In genomic region chr20:31837896-31838397, GRCh38 we compare ENCODE assay signal across 15 cellular contexts. TPM values are rescaled to one million over a fixed set of nuclear protein-coding genes. Genes with fewer than 3 reads are reported as not detected.
A peak's percentile ranks its signal among the peaks of the same experiment; 100 is the strongest.
DNase-seq lines count a peak whose midpoint lies in the region; ATAC-seq, FAIRE-seq and TF ChIP-seq lines count a peak whose summit lies in the region.
"Had no signal": no experiment of that assay in that cellular context is flagged by ENCODE, and none has a peak within 500 bp of the region (broad histone marks: within the 10 kb centered on the region; RNA-seq: fewer than 3 reads in every experiment).

No MANE protein-coding gene starts in this region.

- H2AFZ ChIP-seq in HepG2 (ENCODE audit: low read length) = no peak overlapping the region

- peaks cover 11 to 28% of the 10 kb centered on the region in 2 experiments; a peak in 4 of 5 replicates for H3K27me3 ChIP-seq in HepG2 (ENCODE audit: control insufficient read depth in 1 of 2, insufficient read depth in 2 of 2, low read length in 2 of 2)
- no peaks in the 10 kb centered on the region for H3K27me3 ChIP-seq in right lobe of liver
- no peaks in the 10 kb centered on the region for H3K27me3 ChIP-seq in tibial artery
- H3K27me3 ChIP-seq: uterus had no signal

- H3K36me3 ChIP-seq in HepG2 (replicated peaks in 1 of 2; ENCODE audit: control insufficient read depth in 1 of 2, insufficient read depth in 2 of 2, low read length in 2 of 2) (no peaks in the 10 kb centered on the region), right lobe of liver (no peaks in the 10 kb centered on the region), tibial artery (no peaks in the 10 kb centered on the region)
- H3K36me3 ChIP-seq: uterus had no signal

- H4K20me1 ChIP-seq in HepG2 (ENCODE audit: insufficient read depth, low read length) = no peaks in the 10 kb centered on the region

- TF ChIP-seq POLR2A in HepG2 (IDR thresholded peaks at IDR 0.05; ENCODE audit: insufficient read depth in 1 of 2, low read depth in 2 of 2, low read length in 2 of 2) (no peak), right lobe of liver (IDR thresholded peaks at IDR 0.05) (no peak)

- H3K79me2 ChIP-seq in HepG2 (ENCODE audit: insufficient read depth, low read length) = no peaks in the 10 kb centered on the region

- 24% methylated on average over 3 of the region's 3 CpGs for WGBS in HepG2 (ENCODE audit: low lambda C conversion rate)
- 37% methylated on average over 2 of the region's 3 CpGs for WGBS in right lobe of liver (ENCODE audit: insufficient coverage, low coverage, low lambda C conversion rate, missing lambda C conversion rate)

- CTCF ChIA-PET in HepG2 (lab: Yijun Ruan, JAX; ENCODE audit: low intra/inter-chr PET ratio, low total read pairs) = no interaction called here

- POLR2A ChIA-PET in HepG2 (lab: Yijun Ruan, JAX) = no interaction called here

- BruUV-seq in HepG2 (replicated peaks; lab: Mats Ljungman, UMichigan) = no TSS peak

- DNase-seq in HepG2 (ENCODE audit: low spot score) = no peak
- no peak for DNase-seq in right lobe of liver
- DNase-seq in T1000 (lab: John Stamatoyannopoulos, UW) = peak; percentile 11
- peak; percentile 46 for DNase-seq in fibroblast of the aortic adventitia (ENCODE audit: low read depth)
- DNase-seq in tibial artery = no peak
- no peak for DNase-seq in GM20000 (ENCODE audit: low spot score)
- no peak for DNase-seq in nucleus accumbens (lab: John Stamatoyannopoulos, UW)
- DNase-seq: activated CD4-positive, alpha-beta T cell treated with anti-CD3 and anti-CD28 coated beads for 36 hours; activated gamma-delta T cell; central memory CD4-positive, alpha-beta T cell; NCI-H1436 treated with DMSO at 0.1 percent for 48 hours; NCI-H774; uterus had no signal

- H3K27ac ChIP-seq in HepG2 (ENCODE audit: extremely low read length, insufficient read depth, low read length) (no peak overlapping the region), right lobe of liver (no peak overlapping the region), tibial artery (peak overlapping the region; percentile 17 to 92)

- TF ChIP-seq CTCF in HepG2 (CRISPR knock-in tag; IDR thresholded peaks at IDR 0.05) (no peak), right lobe of liver (IDR thresholded peaks at IDR 0.05) (no peak), fibroblast of the aortic adventitia (IDR thresholded peaks at IDR 0.05; ENCODE audit: insufficient read depth, low read length) (no peak), tibial artery (IDR thresholded peaks at IDR 0.05) (no peak), GM20000 (IDR thresholded peaks at IDR 0.05; ENCODE audit: extremely low read depth, missing control alignments) (no peak)

- H3K4me1 ChIP-seq in HepG2 (ENCODE audit: insufficient read depth, low read length) (peaks cover 39% of the 10 kb centered on the region), right lobe of liver (no peaks in the 10 kb centered on the region), tibial artery (peaks cover 8 to 87% (median 70%) of the 10 kb centered on the region in 4 donors)

- no peak overlapping the region for H3K4me3 ChIP-seq in HepG2 (replicated peaks in 1 of 3; ENCODE audit: insufficient read depth in 1 of 3, low read depth in 2 of 3, low read length in 3 of 3)
- H3K4me3 ChIP-seq in right lobe of liver = no peak overlapping the region
- H3K4me3 ChIP-seq in fibroblast of the aortic adventitia (ENCODE audit: low read depth, low read length) = no peak overlapping the region
- no peak overlapping the region for H3K4me3 ChIP-seq in tibial artery
- H3K4me3 ChIP-seq: uterus had no signal

- no peak overlapping the region for H3K9ac ChIP-seq in HepG2 (ENCODE audit: insufficient read depth, low read depth, low read length)

- TF ChIP-seq EP300 in HepG2 (IDR thresholded peaks at IDR 0.05; ENCODE audit: low read depth in 2 of 2, low read length in 2 of 2) (no peak), HepG2 (CRISPR knock-in tag; IDR thresholded peaks at IDR 0.05; ENCODE audit: borderline replicate concordance) (no peak)

- intact Hi-C loops in HepG2 (cut with micrococcal nuclease; ENCODE audit: unreplicated experiment) (no loop called here), right lobe of liver (cut with DNase I) (no loop called here), tibial artery (cut with DNase I; ENCODE audit: low total_unique reads) (no loop called here)

- no peak for FAIRE-seq in HepG2 (lab: Jason Lieb, UNC)

- no peak for ATAC-seq in HepG2
- no peak for ATAC-seq in right lobe of liver
- no peak for ATAC-seq in HG02678 (IDR thresholded peaks at IDR 0.05; ENCODE audit: unreplicated experiment)
- ATAC-seq: activated CD4-positive, alpha-beta T cell treated with anti-CD3 and anti-CD28 coated beads for 36 hours had no signal

- TF ChIP-seq RAD21 in HepG2 (CRISPR knock-in tag; IDR thresholded peaks at IDR 0.05) = no peak

- no peaks in the 10 kb centered on the region for H3K9me3 ChIP-seq in HepG2 (ENCODE audit: low read length)
- H3K9me3 ChIP-seq in right lobe of liver = no peaks in the 10 kb centered on the region
- H3K9me3 ChIP-seq in tibial artery = no peaks in the 10 kb centered on the region
- H3K9me3 ChIP-seq: uterus had no signal

- no peak overlapping the region for H3K4me2 ChIP-seq in HepG2 (ENCODE audit: low read depth, low read length)

- in situ Hi-C loops in HepG2 (cut with HindIII; ENCODE audit: extremely low pct_ligation_motif_present, low pct_unique_long_range_greater_than_20kb) = no loop called here

RNA-seq across cellular contexts. Expression of gene FOXS1, which starts 7.5 kb away (rescaled TPM):
- total RNA-seq in HepG2 (2016; rRNA removed; fragmentation: Illumina TruSeq; extraction: Trizol) (not detected in 2 replicates), right lobe of liver (under 1 TPM in 2 of 6 experiments, not detected in 4; 0.15 to 0.31 TPM), fibroblast of the aortic adventitia (ENCODE audit: low replicate concordance) (2.3 TPM in 1 of 2 replicates, not detected in the other)
- not detected in 2 replicates for total RNA-seq in HepG2 (2016; cell fraction: cytosol; rRNA removed; fragmentation: Illumina TruSeq; extraction: Trizol; ENCODE audit: low read depth)
- total RNA-seq in HepG2 (2016; cell fraction: insoluble cytoplasmic fraction; rRNA removed; fragmentation: Illumina TruSeq; extraction: Trizol) = not detected in 2 replicates
- total RNA-seq in HepG2 (2016; cell fraction: membrane; rRNA removed; fragmentation: Illumina TruSeq; extraction: Trizol) = not detected in 2 replicates
- total RNA-seq in HepG2 (2016; cell fraction: nucleus; rRNA removed; fragmentation: Illumina TruSeq; extraction: Trizol) = not detected in 2 replicates
- not detected in 2 replicates for polyA plus RNA-seq in HepG2 (2011; rRNA removed)
- not detected in 2 replicates for polyA plus RNA-seq in HepG2 (2011; cell fraction: cytosol; rRNA removed)
- not detected in 2 replicates for polyA plus RNA-seq in HepG2 (2011; cell fraction: nucleus; rRNA removed)
- polyA plus RNA-seq in HepG2 (2012) = not detected in 2 replicates
- polyA plus RNA-seq in HepG2 (2016; cell fraction: cytosol; fragmentation: Illumina TruSeq; extraction: Trizol; ENCODE audit: low read depth) = not detected in 2 replicates
- polyA plus RNA-seq in HepG2 (2016; cell fraction: insoluble cytoplasmic fraction; fragmentation: Illumina TruSeq; extraction: Trizol; ENCODE audit: low read depth) = not detected in 2 replicates
- not detected in 2 replicates for polyA plus RNA-seq in HepG2 (2016; cell fraction: membrane; fragmentation: Illumina TruSeq; extraction: Trizol; ENCODE audit: low read depth)
- polyA plus RNA-seq in HepG2 (2016; cell fraction: nucleus; fragmentation: Illumina TruSeq; extraction: Trizol; ENCODE audit: insufficient read depth, low read depth) = not detected in 2 replicates
- not detected in 2 replicates for polyA minus RNA-seq in HepG2 (2011; rRNA and poly(A)+ RNA removed; ENCODE audit: low replicate concordance)
- not detected in 2 replicates for polyA minus RNA-seq in HepG2 (2011; cell fraction: cytosol; rRNA and poly(A)+ RNA removed)
- not detected in 2 replicates for polyA minus RNA-seq in HepG2 (2011; cell fraction: nucleus; rRNA and poly(A)+ RNA removed)
- total RNA-seq: activated CD4-positive, alpha-beta T cell treated with anti-CD3 and anti-CD28 coated beads for 36 hours had no signal

RNA-seq across cellular contexts. Expression of gene MYLK2, which starts 18.8 kb away (rescaled TPM):
- total RNA-seq in HepG2 (2016; rRNA removed; fragmentation: Illumina TruSeq; extraction: Trizol) = 0.27 TPM in 1 of 2 replicates, not detected in the other
- 0.09 and 0.10 TPM in 2 replicates for total RNA-seq in HepG2 (2016; cell fraction: cytosol; rRNA removed; fragmentation: Illumina TruSeq; extraction: Trizol; ENCODE audit: low read depth)
- 0.17 TPM in 1 of 2 replicates, not detected in the other for total RNA-seq in HepG2 (2016; cell fraction: insoluble cytoplasmic fraction; rRNA removed; fragmentation: Illumina TruSeq; extraction: Trizol)
- 0.06 and 0.10 TPM in 2 replicates for total RNA-seq in HepG2 (2016; cell fraction: membrane; rRNA removed; fragmentation: Illumina TruSeq; extraction: Trizol)
- 0.50 TPM in 1 of 2 replicates, not detected in the other for total RNA-seq in HepG2 (2016; cell fraction: nucleus; rRNA removed; fragmentation: Illumina TruSeq; extraction: Trizol)
- polyA plus RNA-seq in HepG2 (2011; rRNA removed) = 0.04 TPM in 1 of 2 replicates, not detected in the other
- 0.03 TPM in 1 of 2 replicates, not detected in the other for polyA plus RNA-seq in HepG2 (2011; cell fraction: cytosol; rRNA removed)
- polyA plus RNA-seq in HepG2 (2011; cell fraction: nucleus; rRNA removed) = 0.05 and 0.32 TPM in 2 replicates
- polyA plus RNA-seq in HepG2 (2012) = not detected in 2 replicates
- 0.10 TPM in 1 of 2 replicates, not detected in the other for polyA plus RNA-seq in HepG2 (2016; cell fraction: cytosol; fragmentation: Illumina TruSeq; extraction: Trizol; ENCODE audit: low read depth)
- polyA plus RNA-seq in HepG2 (2016; cell fraction: insoluble cytoplasmic fraction; fragmentation: Illumina TruSeq; extraction: Trizol; ENCODE audit: low read depth) = 0.21 TPM in 1 of 2 replicates, not detected in the other
- 0.22 TPM in 1 of 2 replicates, not detected in the other for polyA plus RNA-seq in HepG2 (2016; cell fraction: membrane; fragmentation: Illumina TruSeq; extraction: Trizol; ENCODE audit: low read depth)
- 0.52 and 0.59 TPM in 2 replicates for polyA plus RNA-seq in HepG2 (2016; cell fraction: nucleus; fragmentation: Illumina TruSeq; extraction: Trizol; ENCODE audit: insufficient read depth, low read depth)
- polyA minus RNA-seq in HepG2 (2011; rRNA and poly(A)+ RNA removed; ENCODE audit: low replicate concordance) = 0.18 and 0.28 TPM in 2 replicates
- polyA minus RNA-seq in HepG2 (2011; cell fraction: cytosol; rRNA and poly(A)+ RNA removed) = not detected in 2 replicates
- 0.25 and 0.39 TPM in 2 replicates for polyA minus RNA-seq in HepG2 (2011; cell fraction: nucleus; rRNA and poly(A)+ RNA removed)
- not detected for total RNA-seq in right lobe of liver
- total RNA-seq in fibroblast of the aortic adventitia (ENCODE audit: low replicate concordance) = 0.18 TPM in 1 of 2 replicates, not detected in the other

RNA-seq across cellular contexts. Expression of gene DUSP15, which starts 32.4 kb away (rescaled TPM):
- 0.18 and 0.93 TPM in 2 replicates for total RNA-seq in HepG2 (2016; rRNA removed; fragmentation: Illumina TruSeq; extraction: Trizol)
- total RNA-seq in HepG2 (2016; cell fraction: cytosol; rRNA removed; fragmentation: Illumina TruSeq; extraction: Trizol; ENCODE audit: low read depth) = 1.1 TPM in 2 replicates
- total RNA-seq in HepG2 (2016; cell fraction: insoluble cytoplasmic fraction; rRNA removed; fragmentation: Illumina TruSeq; extraction: Trizol) = 0.37 and 0.69 TPM in 2 replicates
- 0.93 and 1.2 TPM in 2 replicates for total RNA-seq in HepG2 (2016; cell fraction: membrane; rRNA removed; fragmentation: Illumina TruSeq; extraction: Trizol)
- total RNA-seq in HepG2 (2016; cell fraction: nucleus; rRNA removed; fragmentation: Illumina TruSeq; extraction: Trizol) = 0.43 and 1.6 TPM in 2 replicates
- 0.17 and 0.46 TPM in 2 replicates for polyA plus RNA-seq in HepG2 (2011; rRNA removed)
- 0.60 and 0.79 TPM in 2 replicates for polyA plus RNA-seq in HepG2 (2011; cell fraction: cytosol; rRNA removed)
- 0.95 and 1.2 TPM in 2 replicates for polyA plus RNA-seq in HepG2 (2011; cell fraction: nucleus; rRNA removed)
- 0.50 and 0.83 TPM in 2 replicates for polyA plus RNA-seq in HepG2 (2012)
- polyA plus RNA-seq in HepG2 (2016; cell fraction: cytosol; fragmentation: Illumina TruSeq; extraction: Trizol; ENCODE audit: low read depth) = 0.60 and 1.1 TPM in 2 replicates
- polyA plus RNA-seq in HepG2 (2016; cell fraction: insoluble cytoplasmic fraction; fragmentation: Illumina TruSeq; extraction: Trizol; ENCODE audit: low read depth) = 0.47 and 1.2 TPM in 2 replicates
- polyA plus RNA-seq in HepG2 (2016; cell fraction: membrane; fragmentation: Illumina TruSeq; extraction: Trizol; ENCODE audit: low read depth) = 0.72 and 1.1 TPM in 2 replicates
- 0.88 and 1.7 TPM in 2 replicates for polyA plus RNA-seq in HepG2 (2016; cell fraction: nucleus; fragmentation: Illumina TruSeq; extraction: Trizol; ENCODE audit: insufficient read depth, low read depth)
- polyA minus RNA-seq in HepG2 (2011; rRNA and poly(A)+ RNA removed; ENCODE audit: low replicate concordance) = 0.56 TPM in 1 of 2 replicates, not detected in the other
- polyA minus RNA-seq in HepG2 (2011; cell fraction: cytosol; rRNA and poly(A)+ RNA removed) = not detected in 2 replicates
- 0.87 TPM in 1 of 2 replicates, not detected in the other for polyA minus RNA-seq in HepG2 (2011; cell fraction: nucleus; rRNA and poly(A)+ RNA removed)
- 1 to 10 TPM in 1 of 6 experiments, under 1 TPM in 2, not detected in 3; 0.22 to 1.1 (median 0.42) TPM for total RNA-seq in right lobe of liver
- total RNA-seq in fibroblast of the aortic adventitia (ENCODE audit: low replicate concordance) = 9.9 TPM in 1 of 2 replicates, not detected in the other
- total RNA-seq: activated CD4-positive, alpha-beta T cell treated with anti-CD3 and anti-CD28 coated beads for 36 hours had no signal

RNA-seq across cellular contexts. Expression of gene TTLL9, which starts 32.5 kb away (rescaled TPM):
- total RNA-seq in HepG2 (2016; rRNA removed; fragmentation: Illumina TruSeq; extraction: Trizol) (not detected in 2 replicates), right lobe of liver (not detected), fibroblast of the aortic adventitia (ENCODE audit: low replicate concordance) (0.09 and 0.41 TPM in 2 replicates)
- total RNA-seq in HepG2 (2016; cell fraction: cytosol; rRNA removed; fragmentation: Illumina TruSeq; extraction: Trizol; ENCODE audit: low read depth) = not detected in 2 replicates
- total RNA-seq in HepG2 (2016; cell fraction: insoluble cytoplasmic fraction; rRNA removed; fragmentation: Illumina TruSeq; extraction: Trizol) = not detected in 2 replicates
- not detected in 2 replicates for total RNA-seq in HepG2 (2016; cell fraction: membrane; rRNA removed; fragmentation: Illumina TruSeq; extraction: Trizol)
- total RNA-seq in HepG2 (2016; cell fraction: nucleus; rRNA removed; fragmentation: Illumina TruSeq; extraction: Trizol) = not detected in 2 replicates
- polyA plus RNA-seq in HepG2 (2011; rRNA removed) = 0.05 TPM in 1 of 2 replicates, not detected in the other
- polyA plus RNA-seq in HepG2 (2011; cell fraction: cytosol; rRNA removed) = not detected in 2 replicates
- 0.14 TPM in 1 of 2 replicates, not detected in the other for polyA plus RNA-seq in HepG2 (2011; cell fraction: nucleus; rRNA removed)
- not detected in 2 replicates for polyA plus RNA-seq in HepG2 (2012)
- polyA plus RNA-seq in HepG2 (2016; cell fraction: cytosol; fragmentation: Illumina TruSeq; extraction: Trizol; ENCODE audit: low read depth) = not detected in 2 replicates
- not detected in 2 replicates for polyA plus RNA-seq in HepG2 (2016; cell fraction: insoluble cytoplasmic fraction; fragmentation: Illumina TruSeq; extraction: Trizol; ENCODE audit: low read depth)
- polyA plus RNA-seq in HepG2 (2016; cell fraction: membrane; fragmentation: Illumina TruSeq; extraction: Trizol; ENCODE audit: low read depth) = not detected in 2 replicates
- not detected in 2 replicates for polyA plus RNA-seq in HepG2 (2016; cell fraction: nucleus; fragmentation: Illumina TruSeq; extraction: Trizol; ENCODE audit: insufficient read depth, low read depth)
- polyA minus RNA-seq in HepG2 (2011; rRNA and poly(A)+ RNA removed; ENCODE audit: low replicate concordance) = not detected in 2 replicates
- polyA minus RNA-seq in HepG2 (2011; cell fraction: cytosol; rRNA and poly(A)+ RNA removed) = not detected in 2 replicates
- not detected in 2 replicates for polyA minus RNA-seq in HepG2 (2011; cell fraction: nucleus; rRNA and poly(A)+ RNA removed)
- total RNA-seq: activated CD4-positive, alpha-beta T cell treated with anti-CD3 and anti-CD28 coated beads for 36 hours; kidney epithelial cell had no signal

Comparison
In these comparisons a context has a peak if more than half of its experiments do, and no peak if none do; other contexts are left out.
1. DNase-seq: peak in T1000 (single experiment) and fibroblast of the aortic adventitia (single experiment); none in HepG2 (single experiment), right lobe of liver (0 of 3), tibial artery (0 of 2), GM20000 (single experiment) and nucleus accumbens (0 of 56).
2. H3K27ac ChIP-seq: peak in tibial artery (2 of 2); none in HepG2 (single experiment) and right lobe of liver (0 of 3).